29 cellular contexts compared by ENCODE assay signal in genomic region chr7:132520591-132520990, GRCh38. TPM values are rescaled to one million over a fixed set of nuclear protein-coding genes. Genes with fewer than 3 reads are reported as not detected.
"Had no signal": no experiment of that assay in that cellular context is flagged by ENCODE, and none has a peak within 500 bp of the region (broad histone marks: within the 10 kb centered on the region; RNA-seq: fewer than 3 reads in every experiment).

No MANE protein-coding gene starts in this region.

- H3K4me2 ChIP-seq: SK-N-SH had no signal

- H3K4me3 Mint-ChIP-seq: activated CD4-positive, alpha-beta memory T cell treated with anti-CD3 and anti-CD28 coated beads, Interleukin-2, amount 10 ng/mL, durations not matched to agents 7 days and 5 days; activated CD8-positive, alpha-beta memory T cell treated with anti-CD3 and anti-CD28 coated beads, Interleukin-2, amount 10 ng/mL, durations not matched to agents 7 days and 5 days; activated naive CD4-positive, alpha-beta T cell treated with anti-CD3 and anti-CD28 coated beads, Interleukin-2, amount 10 ng/mL, durations not matched to agents 7 days and 5 days; activated naive CD8-positive, alpha-beta T cell; activated naive CD8-positive, alpha-beta T cell treated with anti-CD3 and anti-CD28 coated beads, Interleukin-2, amount 50 U/mL, for 24 hours; T-helper 1 cell treated with Interleukin-12 subunit alpha and Interleukin-12 subunit beta and Interleukin-4 antibody, amounts not matched to agents 30 μg/mL and 1 μg/mL, for 36 hours; T-helper 2 cell treated with Interferon-gamma antibody and Interleukin-4, amounts not matched to agents 5 μg/mL and 100 μg/mL, for 36 hours; WTC11 had no signal

- H3K4me3 ChIP-seq: MG63, SJSA1 had no signal

- H3K27ac Mint-ChIP-seq: activated CD4-positive, alpha-beta memory T cell treated with anti-CD3 and anti-CD28 coated beads, Interleukin-2, amount 10 ng/mL, durations not matched to agents 7 days and 5 days; activated CD8-positive, alpha-beta memory T cell treated with anti-CD3 and anti-CD28 coated beads, Interleukin-2, amount 10 ng/mL, durations not matched to agents 7 days and 5 days; activated naive CD4-positive, alpha-beta T cell treated with anti-CD3 and anti-CD28 coated beads, Interleukin-2, amount 10 ng/mL, durations not matched to agents 7 days and 5 days; activated naive CD8-positive, alpha-beta T cell; activated naive CD8-positive, alpha-beta T cell treated with anti-CD3 and anti-CD28 coated beads, Interleukin-2, amount 50 U/mL, for 24 hours; T-helper 1 cell treated with Interleukin-12 subunit alpha and Interleukin-12 subunit beta and Interleukin-4 antibody, amounts not matched to agents 30 μg/mL and 1 μg/mL, for 36 hours; T-helper 2 cell treated with Interferon-gamma antibody and Interleukin-4, amounts not matched to agents 5 μg/mL and 100 μg/mL, for 36 hours; WTC11 had no signal

- H3K27me3 ChIP-seq: MG63, SJSA1 had no signal

- DNase-seq: activated CD4-positive, alpha-beta memory T cell treated with anti-CD3 and anti-CD28 coated beads, Interleukin-2, amount 10 ng/mL, durations not matched to agents 7 days and 5 days; activated CD4-positive, alpha-beta T cell treated with anti-CD3 and anti-CD28 coated beads for 4 hours; activated CD8-positive, alpha-beta memory T cell treated with anti-CD3 and anti-CD28 coated beads for 24 hours; activated CD8-positive, alpha-beta memory T cell treated with anti-CD3 and anti-CD28 coated beads, Interleukin-2, amount 10 ng/mL, durations not matched to agents 7 days and 5 days; activated CD8-positive, alpha-beta memory T cell treated with anti-CD3 and anti-CD28 coated beads, Interleukin-2, amount 50 U/mL, for 48 hours; activated effector memory CD4-positive, alpha-beta T cell treated with Interleukin-2 at 50 U/mL for 16 hours; activated naive CD4-positive, alpha-beta T cell treated with anti-CD3 and anti-CD28 coated beads, Interleukin-2, amount 10 ng/mL, durations not matched to agents 7 days and 5 days; activated naive CD8-positive, alpha-beta T cell treated with anti-CD3 and anti-CD28 coated beads, Interleukin-2, amount 50 U/mL, for 24 hours; activated T-cell treated with anti-CD3 and anti-CD28 coated beads, Interleukin-2, amount 50 U/mL, for 48 hours; cerebellar nuclear complex; KG1; MG63; NCI-H1048; NCI-H1105 treated with DMSO at 0.1 percent for 48 hours; NCI-H1436; NCI-H1694; NCI-H1930; NCI-H345; NCI-H524 treated with DMSO at 0.1 percent for 48 hours; SHP77 treated with DMSO at 0.1 percent for 48 hours; SK-N-SH had no signal

- H3K9me3 ChIP-seq: MG63, SJSA1, SK-N-SH had no signal

- H3K4me1 ChIP-seq: SJSA1 had no signal

- H3K36me3 ChIP-seq: MG63, SJSA1 had no signal

- H3K4me1 Mint-ChIP-seq: activated CD4-positive, alpha-beta memory T cell treated with anti-CD3 and anti-CD28 coated beads, Interleukin-2, amount 10 ng/mL, durations not matched to agents 7 days and 5 days; activated naive CD8-positive, alpha-beta T cell treated with anti-CD3 and anti-CD28 coated beads, Interleukin-2, amount 50 U/mL, for 24 hours had no signal

- H3K9ac ChIP-seq: SK-N-SH had no signal

- H3K27ac ChIP-seq: SJSA1 had no signal

- H3K9me3 Mint-ChIP-seq: activated CD4-positive, alpha-beta memory T cell treated with anti-CD3 and anti-CD28 coated beads, Interleukin-2, amount 10 ng/mL, durations not matched to agents 7 days and 5 days; activated naive CD4-positive, alpha-beta T cell treated with anti-CD3 and anti-CD28 coated beads, Interleukin-2, amount 10 ng/mL, durations not matched to agents 7 days and 5 days; activated naive CD8-positive, alpha-beta T cell treated with anti-CD3 and anti-CD28 coated beads, Interleukin-2, amount 50 U/mL, for 24 hours; brain; T-helper 1 cell treated with Interleukin-12 subunit alpha and Interleukin-12 subunit beta and Interleukin-4 antibody, amounts not matched to agents 30 μg/mL and 1 μg/mL, for 36 hours; T-helper 2 cell treated with Interferon-gamma antibody and Interleukin-4, amounts not matched to agents 5 μg/mL and 100 μg/mL, for 36 hours; WTC11 had no signal

- ATAC-seq: activated CD4-positive, CD25-positive, alpha-beta regulatory T cell treated with anti-CD3 and anti-CD28 coated beads, Interleukin-2, amount 50 U/mL, for 24 hours; activated CD8-positive, alpha-beta memory T cell treated with anti-CD3 and anti-CD28 coated beads, Interleukin-2, amount 10 ng/mL, durations not matched to agents 7 days and 5 days; activated naive CD8-positive, alpha-beta T cell treated with anti-CD3 and anti-CD28 coated beads, Interleukin-2, amount 50 U/mL, for 24 hours; Panc1; WTC11 had no signal

- H3K27me3 Mint-ChIP-seq: activated CD8-positive, alpha-beta memory T cell treated with anti-CD3 and anti-CD28 coated beads, Interleukin-2, amount 10 ng/mL, durations not matched to agents 7 days and 5 days; activated naive CD8-positive, alpha-beta T cell; activated naive CD8-positive, alpha-beta T cell treated with anti-CD3 and anti-CD28 coated beads, Interleukin-2, amount 50 U/mL, for 24 hours had no signal

- H3K36me3 Mint-ChIP-seq: activated CD8-positive, alpha-beta memory T cell treated with anti-CD3 and anti-CD28 coated beads, Interleukin-2, amount 10 ng/mL, durations not matched to agents 7 days and 5 days; activated naive CD8-positive, alpha-beta T cell; brain; WTC11 had no signal

RNA-seq across cellular contexts. Expression of gene PLXNA4, which starts 55.7 kb away (rescaled TPM):
- total RNA-seq: SJSA1 had no signal
